18 cellular contexts compared by ENCODE assay signal in genomic region chr15:31857194-31857593, GRCh38. TPM values are rescaled to one million over a fixed set of nuclear protein-coding genes. Genes with fewer than 3 reads are reported as not detected.
A peak's percentile ranks its signal among the peaks of the same experiment; 100 is the strongest.
DNase-seq lines count a peak whose midpoint lies in the region; FAIRE-seq and TF ChIP-seq lines count a peak whose summit lies in the region.
"Had no signal": no experiment of that assay in that cellular context is flagged by ENCODE, and none has a peak within 500 bp of the region (broad histone marks: within the 10 kb centered on the region; RNA-seq: fewer than 3 reads in every experiment).

No MANE protein-coding gene starts in this region.

- H3K4ac ChIP-seq in H1 (replicated peaks; ENCODE audit: insufficient read length, low read depth, low read length) = no peak overlapping the region
- H3K4ac ChIP-seq in mesendoderm (ENCODE audit: low read depth, low read length) = no peak overlapping the region

- H3K23me2 ChIP-seq in H1 (ENCODE audit: low read depth, low read length) = no peaks in the 10 kb centered on the region

- CTCF ChIA-PET in H1 (lab: Charles Lee; ENCODE audit: partially characterized antibody) = interaction anchor here (0.8 to 1.3 kb wide), 7 partner anchors 10 to 296 kb away, joined by 3 to 4 read pairs (median 3); no protein-coding TSS in a partner anchor
- CTCF ChIA-PET in HEK293T (lab: Yijun Ruan, JAX) = no interaction called here

- peaks cover 2% of the 10 kb centered on the region; the same call in 1 of the 2 replicates for H3K79me1 ChIP-seq in H1 (ENCODE audit: low read depth, low read length)
- no peaks in the 10 kb centered on the region for H3K79me1 ChIP-seq in mesendoderm (ENCODE audit: low read length)

- H3K79me2 ChIP-seq in Karpas-422 (ENCODE audit: low read length) (no peaks in the 10 kb centered on the region), H1 (ENCODE audit: control insufficient read depth in 1 of 2, insufficient read depth in 2 of 2, low read length in 2 of 2) (no peaks in the 10 kb centered on the region), mesendoderm (ENCODE audit: control insufficient read depth, insufficient read depth, low read length) (no peaks in the 10 kb centered on the region)

- H3K4me1 ChIP-seq in Karpas-422 (ENCODE audit: low read length) = no peaks in the 10 kb centered on the region
- H3K4me1 ChIP-seq in H1 (replicated peaks in 1 of 4; ENCODE audit: control insufficient read depth in 3 of 4, insufficient read depth in 4 of 4, low read length in 3 of 4) = peaks cover 2 to 6% (median 3%) of the 10 kb centered on the region in 4 experiments; a peak in 3 of 7 replicates
- H3K4me1 ChIP-seq in mesendoderm (ENCODE audit: control insufficient read depth, low read depth, low read length) = peaks cover 2% of the 10 kb centered on the region
- H3K4me1 ChIP-seq: SJSA1 had no signal

- H2AFZ ChIP-seq in Karpas-422 (ENCODE audit: low read length) (no peak overlapping the region), H1 (ENCODE audit: low read length) (no peak overlapping the region)

- H3K27me3 ChIP-seq in Karpas-422 (ENCODE audit: low read length) (no peaks in the 10 kb centered on the region), H1 (replicated peaks in 1 of 4; ENCODE audit: control insufficient read depth in 3 of 4, extremely low read depth in 1 of 4, insufficient read depth in 3 of 4, low read length in 3 of 4) (no peaks in the 10 kb centered on the region), mesendoderm (ENCODE audit: insufficient read depth, low read length, poor library complexity) (no peaks in the 10 kb centered on the region)

- TF ChIP-seq CTCF in H1 (IDR thresholded peaks at IDR 0.05; ENCODE audit: control extremely low read depth in 1 of 3, insufficient read depth in 1 of 3, low read depth in 1 of 3, low read length in 3 of 3) = no peak

- no peak for TF ChIP-seq RAD21 in H1 (IDR thresholded peaks at IDR 0.05 in 1 of 2, conservative IDR thresholded peaks at IDR 0.05 in 1 of 2; ENCODE audit: low read depth in 2 of 2, low read length in 2 of 2)

- no peak overlapping the region for H2BK15ac ChIP-seq in H1 (ENCODE audit: low read length)
- H2BK15ac ChIP-seq in mesendoderm (replicated peaks; ENCODE audit: low read depth) = no peak overlapping the region

- H2BK120ac ChIP-seq in H1 (replicated peaks; ENCODE audit: low read depth, low read length) (no peak overlapping the region), mesendoderm (ENCODE audit: low read depth, low read length) (no peak overlapping the region)

- POLR2A ChIA-PET in H1 (lab: Charles Lee; ENCODE audit: partially characterized antibody) = interaction anchor here (0.9 kb wide), 1 partner anchor 11 kb away, joined by 3 read pairs; no protein-coding TSS in a partner anchor
- POLR2A ChIA-PET in HEK293T (lab: Yijun Ruan, JAX) = no interaction called here

- H4K5ac ChIP-seq in H1 (ENCODE audit: insufficient read length, low read depth, low read length) (no peak overlapping the region), mesendoderm (ENCODE audit: low read length) (no peak overlapping the region)

- H4K8ac ChIP-seq in H1 (ENCODE audit: extremely low read depth, insufficient read depth, low read length) (no peak overlapping the region; the same call in 1 of the 2 replicates), mesendoderm (ENCODE audit: low read depth, low read length) (no peak overlapping the region)

- H3K36me3 ChIP-seq in Karpas-422 (ENCODE audit: insufficient read depth, low read length) (no peaks in the 10 kb centered on the region), H1 (ENCODE audit: control insufficient read depth in 2 of 4, insufficient read depth in 4 of 4, low read length in 3 of 4) (no peaks in the 10 kb centered on the region), mesendoderm (ENCODE audit: control insufficient read depth, insufficient read depth, low read length) (no peaks in the 10 kb centered on the region)
- H3K36me3 ChIP-seq: SJSA1 had no signal

- no peak for TF ChIP-seq EP300 in H1 (IDR thresholded peaks at IDR 0.05; ENCODE audit: borderline replicate concordance in 1 of 2, low read depth in 2 of 2, low read length in 2 of 2)

- no peak overlapping the region for H3K56ac ChIP-seq in H1 (replicated peaks; ENCODE audit: insufficient read length, low read depth, low read length)
- H3K56ac ChIP-seq in mesendoderm (ENCODE audit: low read length) = no peak overlapping the region

- H3K18ac ChIP-seq in H1 (ENCODE audit: extremely low read depth, low read length) (peak overlapping the region; percentile 60; the same call in 1 of the 2 replicates), mesendoderm (ENCODE audit: low read length) (no peak overlapping the region)

- H2BK12ac ChIP-seq in H1 (ENCODE audit: low read depth, low read length) = 0 out of 2 replicates have a peak overlapping the region, but pooled peaks have one; percentile 9

- H3K23ac ChIP-seq in H1 (ENCODE audit: insufficient read length) (no peak overlapping the region), mesendoderm (ENCODE audit: low read length) (no peak overlapping the region)

- no peak overlapping the region for H3K4me3 ChIP-seq in Karpas-422 (ENCODE audit: low read length)
- no peak overlapping the region for H3K4me3 ChIP-seq in H1 (ENCODE audit: extremely low read depth in 1 of 4, insufficient read depth in 2 of 4, low read depth in 3 of 4, low read length in 4 of 4)
- H3K4me3 ChIP-seq in mesendoderm (ENCODE audit: low read length) = no peak overlapping the region
- H3K4me3 ChIP-seq: SJSA1 had no signal

- TF ChIP-seq POLR2A in H1 (IDR thresholded peaks at IDR 0.05; ENCODE audit: control extremely low read depth in 1 of 2, low read depth in 2 of 2, low read length in 2 of 2) = no peak

- H3K9me3 ChIP-seq in Karpas-422 (ENCODE audit: low read length) (no peaks in the 10 kb centered on the region), H1 (ENCODE audit: insufficient read depth in 2 of 2, low read depth in 1 of 2, low read length in 1 of 2) (0 out of 4 replicates have a peak, but pooled peaks cover 0 to 2% of the 10 kb centered on the region in 2 experiments)
- H3K9me3 ChIP-seq: SJSA1 had no signal

- 73% methylated on average over 6 of the region's 6 CpGs; no CpG with 5 or more reads in 1 of the 2 experiments for WGBS in H1 (ENCODE audit: extremely low coverage in 1 of 2, insufficient coverage in 1 of 2, insufficient read length in 1 of 2, insufficient replicate concordance in 2 of 2, low coverage in 1 of 2, low lambda C conversion rate in 2 of 2, missing lambda C conversion rate in 1 of 2), 2 experiments
- WGBS in mesendoderm (ENCODE audit: extremely low coverage, insufficient coverage, low lambda C conversion rate) = no CpG with 5 or more reads among the region's 6 CpGs

- peaks cover 5% of the 10 kb centered on the region; the same call in 1 of the 2 replicates for H4K20me1 ChIP-seq in Karpas-422 (ENCODE audit: insufficient read depth, low read depth, low read length)
- no peaks in the 10 kb centered on the region for H4K20me1 ChIP-seq in H1 (replicated peaks in 1 of 2; ENCODE audit: control insufficient read depth in 1 of 2, insufficient read depth in 2 of 2, low read length in 2 of 2)

- DNase-seq in ELF-1 (ENCODE audit: low read depth, low spot score) = peak; percentile 21
- peak; percentile 44 for DNase-seq in Karpas-422
- DNase-seq in H1 (ENCODE audit: low read depth in 1 of 2, low spot score in 2 of 2) = peak in 1 of 2 experiments; percentile 57
- DNase-seq in mesendoderm = peak; percentile 36
- DNase-seq in NCI-H2196 (lab: John Stamatoyannopoulos, UW; ENCODE audit: unreplicated experiment) = no peak
- DNase-seq in T-helper 2 cell = no peak
- no peak for DNase-seq in NCI-H226
- no peak for DNase-seq in HEK293T (ENCODE audit: extremely low spot score)
- DNase-seq: CD4-positive, alpha-beta memory T cell; MM.1S; NCI-H1105 treated with DMSO at 0.1 percent for 48 hours; NCI-H1930; NCI-H526; NK-92 treated with Interleukin-12 subunit alpha and Interleukin-12 subunit beta, amount 100 ng/mL, for 24 hours; OCI-M1; SW 1271 had no signal

- no peak overlapping the region for H3K14ac ChIP-seq in H1 (ENCODE audit: insufficient read length)

- H4K91ac ChIP-seq in H1 (replicated peaks; ENCODE audit: insufficient read length, low read length) = no peak overlapping the region

- H3K4me2 ChIP-seq in Karpas-422 (ENCODE audit: low read depth, low read length, poor library complexity, severe bottlenecking) (no peak overlapping the region), H1 (ENCODE audit: insufficient read depth in 1 of 2, low read depth in 2 of 2, low read length in 2 of 2) (no peak overlapping the region; a peak in 1 of 4 replicates), mesendoderm (ENCODE audit: low read length) (no peak overlapping the region)
- H3K4me2 ChIP-seq: KMS-11 had no signal

- H2BK5ac ChIP-seq in H1 (ENCODE audit: low read depth, low read length) = no peak overlapping the region
- no peak overlapping the region for H2BK5ac ChIP-seq in mesendoderm (ENCODE audit: low read length)

- H2BK20ac ChIP-seq in H1 (ENCODE audit: low read length) = no peak overlapping the region

- FAIRE-seq in H1 (lab: Jason Lieb, UNC) = no peak

- no peak overlapping the region for H3K9ac ChIP-seq in Karpas-422 (ENCODE audit: low read length)
- no peak overlapping the region for H3K9ac ChIP-seq in H1 (replicated peaks in 1 of 4; ENCODE audit: extremely low read depth in 1 of 4, low read depth in 3 of 4, low read length in 3 of 4)
- H3K9ac ChIP-seq in mesendoderm (ENCODE audit: low read length) = no peak overlapping the region
- H3K9ac ChIP-seq: KMS-11 had no signal

- no peaks in the 10 kb centered on the region for H3K9me2 ChIP-seq in Karpas-422 (replicated peaks; ENCODE audit: insufficient read depth, low read length)

- H2AK5ac ChIP-seq in H1 (ENCODE audit: low read depth, low read length) = no peak overlapping the region
- no peak overlapping the region for H2AK5ac ChIP-seq in mesendoderm (ENCODE audit: low read length)

- H3K27ac ChIP-seq in Karpas-422 (ENCODE audit: low read length) = no peak overlapping the region
- no peak overlapping the region for H3K27ac ChIP-seq in H1 (ENCODE audit: low read depth, low read length)
- no peak overlapping the region for H3K27ac ChIP-seq in mesendoderm (ENCODE audit: low read depth, low read length)
- H3K27ac ChIP-seq: KMS-11, SJSA1 had no signal

TF ChIP-seq in H1, 55 proteins besides CTCF, POLR2A, EP300 and RAD21 (continues in another document):
- TF ChIP-seq CBX5 (IDR thresholded peaks at IDR 0.05; ENCODE audit: low read depth, low read length) = no peak

TF ChIP-seq in HEK293T, 16 proteins besides CTCF, POLR2A, EP300 and RAD21 (continues in another document):
- TF ChIP-seq FOXK2 (IDR thresholded peaks at IDR 0.05) = no peak

RNA-seq across cellular contexts. Expression of gene OTUD7A, which starts 13.3 kb away (rescaled TPM):
- 0.36 and 0.45 TPM in 2 replicates for total RNA-seq in Karpas-422 (2014; rRNA removed; shearing (Covaris generic); ENCODE audit: low replicate concordance)
- 3.5 and 4.0 TPM in 2 replicates for total RNA-seq in H1 (2021; fragmentation: NEBNext Ultra II Directional; extraction: Animal tissue kit (Norgen Biotek cat#: 25700))
- polyA plus RNA-seq in H1 (2011; rRNA removed) = 1.3 and 2.5 TPM in 2 replicates
- 2.0 TPM for polyA plus RNA-seq in H1 (2011; cell fraction: cytosol; rRNA removed)
- 4.9 TPM for polyA plus RNA-seq in H1 (2011; cell fraction: nucleus; rRNA removed)
- 0.69 to 2.1 TPM (median 1.9 TPM) in 4 replicates for polyA plus RNA-seq in H1 (2012, experiment 1 of 2)
- polyA plus RNA-seq in H1 (2012, experiment 2 of 2) = 1.0 TPM
- polyA plus RNA-seq in H1 (2013, experiment 1 of 2) = 1.1 TPM
- 1.4 TPM for polyA plus RNA-seq in H1 (2013, experiment 2 of 2)
- polyA minus RNA-seq in H1 (2011; rRNA and poly(A)+ RNA removed) = 5.5 and 6.1 TPM in 2 replicates
- polyA minus RNA-seq in H1 (2011; cell fraction: cytosol; rRNA and poly(A)+ RNA removed) = 1.2 TPM
- polyA minus RNA-seq in H1 (2011; cell fraction: nucleus; rRNA and poly(A)+ RNA removed) = 9.6 TPM
- polyA plus RNA-seq in mesendoderm (2013, experiment 1 of 2) = 2.4 TPM
- 2.2 TPM for polyA plus RNA-seq in mesendoderm (2013, experiment 2 of 2)
- total RNA-seq: SJSA1 had no signal

Comparison
In these comparisons a context has a peak if more than half of its experiments do, and no peak if none do; other contexts are left out.
1. DNase-seq: peak in ELF-1 (single experiment), Karpas-422 (single experiment) and mesendoderm (single experiment); none in NCI-H2196 (single experiment), T-helper 2 cell (0 of 5), NCI-H226 (single experiment) and HEK293T (single experiment).